ENCODE assay signal across 16 cellular contexts in genomic region chr5:96538831-96539250, GRCh38.
A peak's percentile ranks its signal among the peaks of the same experiment; 100 is the strongest.
DNase-seq lines count a peak whose midpoint lies in the region; ATAC-seq and TF ChIP-seq lines count a peak whose summit lies in the region.
"Had no signal": no experiment of that assay in that cellular context is flagged by ENCODE, and none has a peak within 500 bp of the region (broad histone marks: within the 10 kb centered on the region; RNA-seq: fewer than 3 reads in every experiment).

No MANE protein-coding gene starts in this region.

- no peak overlapping the region for H3K9ac ChIP-seq in endodermal cell (ENCODE audit: extremely low read depth, low read length, poor library complexity, severe bottlenecking)

- H3K4me1 Mint-ChIP-seq in activated CD4-positive, alpha-beta T cell treated with anti-CD3 and anti-CD28 coated beads for 36 hours: peaks cover 32% of the 10 kb centered on the region
- H3K4me1 Mint-ChIP-seq in activated naive CD8-positive, alpha-beta T cell treated with anti-CD3 and anti-CD28 coated beads for 36 hours: peaks cover 32% of the 10 kb centered on the region
- no peaks in the 10 kb centered on the region for H3K4me1 Mint-ChIP-seq in endodermal cell

- WGBS in endodermal cell (ENCODE audit: insufficient coverage in 1 of 2, insufficient read length in 1 of 2), 2 experiments: 92% methylated on average over 1 of the region's 1 CpG; no CpG with 5 or more reads in 1 of the 2 experiments

- H2AFZ ChIP-seq in osteoblast (ENCODE audit: low read length): no peak overlapping the region

- no peak for TF ChIP-seq CTCF in osteoblast (IDR thresholded peaks at IDR 0.05; ENCODE audit: extremely low read depth, low read depth, low read length)
- no peak for TF ChIP-seq CTCF in endodermal cell (conservative IDR thresholded peaks at IDR 0.05)

- ATAC-seq in activated CD4-positive, alpha-beta T cell treated with anti-CD3 and anti-CD28 coated beads for 36 hours: peak; percentile 85
- ATAC-seq in HG02763 (IDR thresholded peaks at IDR 0.05; ENCODE audit: unreplicated experiment) (no peak), GM21825 (IDR thresholded peaks at IDR 0.05; ENCODE audit: unreplicated experiment) (no peak)

- H3K27me3 ChIP-seq in osteoblast (ENCODE audit: insufficient read depth, low read length) (no peaks in the 10 kb centered on the region), endodermal cell (ENCODE audit: control insufficient read depth, insufficient read depth, low read length, poor library complexity, severe bottlenecking) (no peaks in the 10 kb centered on the region)
- H3K27me3 ChIP-seq: transverse colon had no signal

- H3K27ac Mint-ChIP-seq in activated CD4-positive, alpha-beta T cell treated with anti-CD3 and anti-CD28 coated beads for 36 hours: peak overlapping the region; percentile 85
- H3K27ac Mint-ChIP-seq in activated naive CD8-positive, alpha-beta T cell treated with anti-CD3 and anti-CD28 coated beads for 36 hours: peak overlapping the region; percentile 96
- no peak overlapping the region for H3K27ac Mint-ChIP-seq in endodermal cell

- CTCF ChIA-PET in activated CD4-positive, alpha-beta T cell treated with anti-CD3 and anti-CD28 coated beads for 36 hours (lab: Charles Lee): no interaction called here

- peak overlapping the region; percentile 31 for H3K27ac ChIP-seq in osteoblast (ENCODE audit: low read depth, low read length)
- H3K27ac ChIP-seq in endodermal cell (ENCODE audit: low read depth, low read length): no peak overlapping the region
- H3K27ac ChIP-seq: epithelial cell of prostate, transverse colon had no signal

- DNase-seq in activated CD4-positive, alpha-beta T cell treated with anti-CD3 and anti-CD28 coated beads for 36 hours: no peak
- no peak for DNase-seq in activated CD4-positive, alpha-beta T cell treated with anti-CD3 and anti-CD28 coated beads, Interleukin-2, amount 50 U/mL, for 4 hours
- DNase-seq in HS-5 (ENCODE audit: low read depth) (peak; percentile 64), osteoblast (ENCODE audit: insufficient read length, low spot score, missing footprints) (no peak), endodermal cell (no peak)
- DNase-seq in activated naive CD8-positive, alpha-beta T cell treated with anti-CD3 and anti-CD28 coated beads for 36 hours: no peak
- DNase-seq: activated CD4-positive, CD25-positive, alpha-beta regulatory T cell; activated gamma-delta T cell treated with Interleukin-2 at 50 U/mL for 16 hours; KBM-7; mammary epithelial cell; NCI-H1694 treated with DMSO at 0.1 percent for 48 hours; occipital lobe; transverse colon had no signal

- peaks cover 1% of the 10 kb centered on the region for H3K27me3 Mint-ChIP-seq in activated CD4-positive, alpha-beta T cell treated with anti-CD3 and anti-CD28 coated beads for 36 hours
- no peaks in the 10 kb centered on the region for H3K27me3 Mint-ChIP-seq in activated naive CD8-positive, alpha-beta T cell treated with anti-CD3 and anti-CD28 coated beads for 36 hours
- no peaks in the 10 kb centered on the region for H3K27me3 Mint-ChIP-seq in endodermal cell (ENCODE audit: insufficient read depth)

- peak overlapping the region; percentile 1 for H3K4me3 Mint-ChIP-seq in activated CD4-positive, alpha-beta T cell treated with anti-CD3 and anti-CD28 coated beads for 36 hours
- peak overlapping the region; percentile 54 for H3K4me3 Mint-ChIP-seq in activated naive CD8-positive, alpha-beta T cell treated with anti-CD3 and anti-CD28 coated beads for 36 hours
- no peak overlapping the region for H3K4me3 Mint-ChIP-seq in endodermal cell

- H3K9me3 ChIP-seq in osteoblast (ENCODE audit: low read depth, low read length): no peaks in the 10 kb centered on the region
- no peaks in the 10 kb centered on the region for H3K9me3 ChIP-seq in endodermal cell (ENCODE audit: control insufficient read depth, low read length)
- H3K9me3 ChIP-seq: transverse colon had no signal

- no peaks in the 10 kb centered on the region for H4K20me1 ChIP-seq in osteoblast (ENCODE audit: insufficient read depth, low read length)

- H3K4me3 ChIP-seq in osteoblast (ENCODE audit: insufficient read depth, low read length): no peak overlapping the region
- H3K4me3 ChIP-seq in endodermal cell (ENCODE audit: low read length): no peak overlapping the region
- H3K4me3 ChIP-seq: transverse colon had no signal

- no peaks in the 10 kb centered on the region for H3K36me3 Mint-ChIP-seq in activated CD4-positive, alpha-beta T cell treated with anti-CD3 and anti-CD28 coated beads for 36 hours (ENCODE audit: low read depth)
- peaks cover 3% of the 10 kb centered on the region for H3K36me3 Mint-ChIP-seq in activated naive CD8-positive, alpha-beta T cell treated with anti-CD3 and anti-CD28 coated beads for 36 hours
- no peaks in the 10 kb centered on the region for H3K36me3 Mint-ChIP-seq in endodermal cell (ENCODE audit: low read depth)

- intact Hi-C loops in activated CD4-positive, alpha-beta T cell treated with anti-CD3 and anti-CD28 coated beads for 36 hours (cut with DNase I, micrococcal nuclease): loop anchor here (2.0 to 10.0 kb wide), 8 partner anchors 58 to 892 kb away; partner anchors contain the start of genes RFESD (in 2 of the 2), CAST (in 1 of the 2) and ELL2 (in 1 of the 2)

- H3K79me2 ChIP-seq in osteoblast (ENCODE audit: insufficient read depth, low read length): no peaks in the 10 kb centered on the region

- peak overlapping the region; percentile 34 for H3K4me2 ChIP-seq in osteoblast (ENCODE audit: insufficient read depth, low read length)

- no peaks in the 10 kb centered on the region for H3K9me3 Mint-ChIP-seq in activated CD4-positive, alpha-beta T cell treated with anti-CD3 and anti-CD28 coated beads for 36 hours (ENCODE audit: low read depth)
- H3K9me3 Mint-ChIP-seq in activated naive CD8-positive, alpha-beta T cell treated with anti-CD3 and anti-CD28 coated beads for 36 hours: peaks cover 4% of the 10 kb centered on the region
- H3K9me3 Mint-ChIP-seq in endodermal cell: no peaks in the 10 kb centered on the region

- POLR2A ChIA-PET in activated CD4-positive, alpha-beta T cell treated with anti-CD3 and anti-CD28 coated beads for 36 hours (lab: Charles Lee): interaction anchor here (0.6 kb wide), 1 partner anchor 92 kb away, joined by 3 read pairs; no protein-coding TSS in a partner anchor

- H3K4me1 ChIP-seq in osteoblast (ENCODE audit: insufficient read depth, low read length): peaks cover 26% of the 10 kb centered on the region
- no peaks in the 10 kb centered on the region for H3K4me1 ChIP-seq in endodermal cell (ENCODE audit: control insufficient read depth, insufficient read depth, low read length)
- H3K4me1 ChIP-seq: transverse colon had no signal

- no peaks in the 10 kb centered on the region for H3K36me3 ChIP-seq in osteoblast (ENCODE audit: insufficient read depth, low read length)
- no peaks in the 10 kb centered on the region for H3K36me3 ChIP-seq in endodermal cell (ENCODE audit: control insufficient read depth, insufficient read depth, low read length)
- H3K36me3 ChIP-seq: transverse colon had no signal
